In the genomic region with DNA sequence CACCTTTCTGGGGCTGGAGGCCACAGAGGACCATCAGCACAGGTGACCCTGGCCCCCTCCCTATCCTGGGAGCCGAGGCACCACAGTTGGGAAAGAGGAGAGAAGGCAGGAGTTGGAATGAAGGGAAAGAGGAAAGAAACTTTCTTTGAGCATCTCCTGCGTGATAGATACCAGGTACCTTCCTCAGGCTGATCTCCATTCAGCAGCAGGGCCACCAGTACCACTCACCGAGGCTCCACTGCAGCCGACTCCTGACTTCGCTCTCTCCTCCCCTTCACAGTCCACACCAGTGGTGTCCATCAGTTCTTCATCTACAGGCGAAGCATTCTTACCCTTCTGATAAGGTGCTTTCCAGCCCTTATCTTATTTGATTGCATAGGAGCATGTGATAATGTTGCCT, we compare ENCODE assay signal across 25 cellular contexts. TPM values are rescaled to one million over a fixed set of nuclear protein-coding genes. Genes with fewer than 3 reads are reported as not detected.
DNase-seq lines count a peak whose midpoint lies in the region; ATAC-seq and TF ChIP-seq lines count a peak whose summit lies in the region.
"Had no signal": no experiment of that assay in that cellular context is flagged by ENCODE, and none has a peak within 500 bp of the region (broad histone marks: within the 10 kb centered on the region; RNA-seq: fewer than 3 reads in every experiment).

No MANE protein-coding gene starts in this region.

- no peaks in the 10 kb centered on the region for H3K9me3 ChIP-seq in right atrium auricular region
- no peaks in the 10 kb centered on the region for H3K9me3 ChIP-seq in WERI-Rb-1 (ENCODE audit: severe bottlenecking)
- H3K9me3 ChIP-seq in sigmoid colon: no peaks in the 10 kb centered on the region
- H3K9me3 ChIP-seq: SJSA1 had no signal

- intact Hi-C loops in Right ventricle myocardium inferior (cut with DNase I) (no loop called here), sigmoid colon (cut with DNase I) (no loop called here)

- TF ChIP-seq EP300 in sigmoid colon (IDR thresholded peaks at IDR 0.05): no peak

- no peak for DNase-seq in Right ventricle myocardium inferior (ENCODE audit: missing footprints)
- no peak for DNase-seq in right atrium auricular region (ENCODE audit: low spot score)
- DNase-seq in WERI-Rb-1: peak; percentile 8
- DNase-seq in mesenteric fat pad (ENCODE audit: low spot score): peak; percentile 26
- DNase-seq in sigmoid colon: peak; percentile 4
- no peak for DNase-seq in GOT3 (lab: John Stamatoyannopoulos, UW)
- DNase-seq in NCI-H226: no peak
- no peak for DNase-seq in NCI-H82 treated with DMSO at 0.1 percent for 48 hours (lab: John Stamatoyannopoulos, UW; ENCODE audit: unreplicated experiment)
- DNase-seq: CD4-positive, alpha-beta memory T cell; COR-L47; DMS53; HCEC 1CT; NCI-H1092; NCI-H1417 treated with DMSO at 0.1 percent for 48 hours; NCI-H2081; NCI-H748 treated with DMSO at 0.1 percent for 48 hours; NK-92 treated with Interleukin-12 subunit alpha and Interleukin-12 subunit beta, amount 100 ng/mL, for 24 hours; PC-3; Right ventricle myocardium superior had no signal

- H3K4me1 ChIP-seq in right atrium auricular region (peaks cover 0 to 8% of the 10 kb centered on the region in 2 donors), sigmoid colon (no peaks in the 10 kb centered on the region)
- H3K4me1 ChIP-seq: SJSA1 had no signal

- peak; percentile 34 for ATAC-seq in Right ventricle myocardium inferior
- ATAC-seq: PC-3 had no signal

- H3K27me3 ChIP-seq in right atrium auricular region (no peaks in the 10 kb centered on the region), WERI-Rb-1 (ENCODE audit: insufficient read depth, low read depth, severe bottlenecking) (no peaks in the 10 kb centered on the region), sigmoid colon (peaks cover 0 to 5% (median 0%) of the 10 kb centered on the region in 3 donors)
- H3K27me3 ChIP-seq: SJSA1 had no signal

- TF ChIP-seq POLR2A in sigmoid colon (IDR thresholded peaks at IDR 0.05): no peak

- TF ChIP-seq CTCF in right atrium auricular region (IDR thresholded peaks at IDR 0.05): no peak
- TF ChIP-seq CTCF in WERI-Rb-1 (IDR thresholded peaks at IDR 0.05; ENCODE audit: low read depth, low read length): no peak
- no peak for TF ChIP-seq CTCF in sigmoid colon (IDR thresholded peaks at IDR 0.05)

- no peak overlapping the region for H3K4me3 ChIP-seq in right atrium auricular region
- H3K4me3 ChIP-seq in WERI-Rb-1 (ENCODE audit: low read depth, low read length): no peak overlapping the region
- H3K4me3 ChIP-seq in sigmoid colon: no peak overlapping the region
- H3K4me3 ChIP-seq: GM23338, SJSA1 had no signal

- H3K36me3 ChIP-seq in right atrium auricular region: no peaks in the 10 kb centered on the region
- no peaks in the 10 kb centered on the region for H3K36me3 ChIP-seq in WERI-Rb-1
- no peaks in the 10 kb centered on the region for H3K36me3 ChIP-seq in sigmoid colon
- H3K36me3 ChIP-seq: SJSA1 had no signal

- H3K27ac ChIP-seq in right atrium auricular region (no peak overlapping the region), WERI-Rb-1 (no peak overlapping the region), sigmoid colon (no peak overlapping the region)
- H3K27ac ChIP-seq: HL-60, SJSA1 had no signal

- 92 to 93% methylated on average over 6 of the region's 6 CpGs for WGBS in sigmoid colon, 2 donors

RNA-seq across cellular contexts. Expression of a gene that starts 55.3 kb away (rescaled TPM):
- total RNA-seq in Right ventricle myocardium inferior (4.1 TPM), right atrium auricular region (10 to 100 TPM in 1 of 2 donors, 1 to 10 TPM in 1; 5.5 to 17.0 TPM), mesenteric fat pad (0.35 TPM), sigmoid colon (under 1 TPM in 2 of 4 donors, not detected in 2; 0.14 to 0.28 TPM)
- 1 to 10 TPM in 1 of 3 donors, not detected in 2; 1.0 TPM for polyA plus RNA-seq in sigmoid colon
- total RNA-seq: A172, G401, SJSA1 had no signal
- polyA plus RNA-seq: BJ had no signal

Comparison
In these comparisons a context has a peak if more than half of its experiments do, and no peak if none do; other contexts are left out.
1. DNase-seq: peak in WERI-Rb-1 (single experiment), mesenteric fat pad (single experiment) and sigmoid colon (single experiment); none in Right ventricle myocardium inferior (single experiment), right atrium auricular region (single experiment), GOT3 (single experiment), NCI-H226 (single experiment) and NCI-H82 treated with DMSO at 0.1 percent for 48 hours (single experiment).